In genomic region chr1:36420409-36420808, GRCh38 we compare ENCODE assay signal across 1 cellular context.
TF ChIP-seq lines count a peak whose summit lies in the region.

No MANE protein-coding gene starts in this region.

TF ChIP-seq in K562, 482 proteins besides CTCF, POLR2A, EP300 and RAD21:
- TF ChIP-seq ZBTB1 (CRISPR knock-in tag; IDR thresholded peaks at IDR 0.05; ENCODE audit: borderline replicate concordance, low read depth) (no peak), ZNF407 (IDR thresholded peaks at IDR 0.05; ENCODE audit: low read depth) (no peak)
- TF ChIP-seq, protein P1, sequence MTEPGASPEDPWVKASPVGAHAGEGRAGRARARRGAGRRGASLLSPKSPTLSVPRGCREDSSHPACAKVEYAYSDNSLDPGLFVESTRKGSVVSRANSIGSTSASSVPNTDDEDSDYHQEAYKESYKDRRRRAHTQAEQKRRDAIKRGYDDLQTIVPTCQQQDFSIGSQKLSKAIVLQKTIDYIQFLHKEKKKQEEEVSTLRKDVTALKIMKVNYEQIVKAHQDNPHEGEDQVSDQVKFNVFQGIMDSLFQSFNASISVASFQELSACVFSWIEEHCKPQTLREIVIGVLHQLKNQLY (CRISPR knock-in tag; conservative IDR thresholded peaks at IDR 0.05), result no peak
